25 cellular contexts compared by ENCODE assay signal in the genomic region with DNA sequence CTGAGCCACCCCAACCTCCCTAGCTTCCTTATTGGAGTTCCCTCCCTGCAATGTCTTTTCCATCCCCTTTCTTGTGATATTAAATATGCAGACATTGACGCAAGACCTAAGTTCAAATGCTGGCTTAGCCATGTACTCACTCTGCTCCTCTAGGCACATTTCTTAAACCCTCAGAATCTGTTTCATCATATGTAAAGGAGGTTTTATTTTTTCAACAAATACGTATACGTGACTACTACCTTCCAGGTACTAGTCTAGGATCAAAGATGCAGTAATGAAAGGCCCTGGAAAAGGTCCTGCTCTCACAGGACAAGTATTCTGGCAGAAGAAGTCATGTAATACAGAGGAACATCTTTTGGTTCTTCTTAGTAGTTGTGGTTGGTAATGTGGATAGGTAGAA.
"Had no signal": no experiment of that assay in that cellular context is flagged by ENCODE, and none has a peak within 500 bp of the region (broad histone marks: within the 10 kb centered on the region; RNA-seq: fewer than 3 reads in every experiment).

No MANE protein-coding gene starts in this region.

- H3K4me3 ChIP-seq: ascending aorta, breast epithelium, cardiac muscle cell, colonic mucosa had no signal

- H3K4me3 Mint-ChIP-seq: activated CD4-positive, alpha-beta memory T cell treated with anti-CD3 and anti-CD28 coated beads, Interleukin-2, amount 10 ng/mL, durations not matched to agents 7 days and 5 days; activated CD4-positive, alpha-beta T cell treated with anti-CD3 and anti-CD28 coated beads for 36 hours; activated CD4-positive, alpha-beta T cell treated with anti-CD3 and anti-CD28 coated beads, Interleukin-2, amount 10 ng/mL, durations not matched to agents 7 days and 5 days; activated naive CD4-positive, alpha-beta T cell treated with anti-CD3 and anti-CD28 coated beads, Interleukin-2, amount 10 ng/mL, durations not matched to agents 7 days and 5 days; activated naive CD8-positive, alpha-beta T cell treated with anti-CD3 and anti-CD28 coated beads, Interleukin-2, amount 10 ng/mL, durations not matched to agents 7 days and 5 days; activated T-cell treated with anti-CD3 and anti-CD28 coated beads, Interleukin-2, amount 50 U/mL, for 24 hours; activated T-cell treated with anti-CD3 and anti-CD28 coated beads, Interleukin-2, amount 50 U/mL, for 72 hours; brain had no signal

- H3K27me3 Mint-ChIP-seq: activated CD4-positive, alpha-beta memory T cell treated with anti-CD3 and anti-CD28 coated beads, Interleukin-2, amount 10 ng/mL, durations not matched to agents 7 days and 5 days; activated CD4-positive, alpha-beta T cell treated with anti-CD3 and anti-CD28 coated beads for 36 hours; activated T-cell treated with anti-CD3 and anti-CD28 coated beads, Interleukin-2, amount 50 U/mL, for 24 hours; brain had no signal

- H3K36me3 Mint-ChIP-seq: activated naive CD4-positive, alpha-beta T cell treated with anti-CD3 and anti-CD28 coated beads, Interleukin-2, amount 10 ng/mL, durations not matched to agents 7 days and 5 days; activated naive CD4-positive, alpha-beta T cell treated with anti-CD3 and anti-CD28 coated beads, Interleukin-2, amount 50 U/mL, for 72 hours; activated naive CD8-positive, alpha-beta T cell treated with anti-CD3 and anti-CD28 coated beads, Interleukin-2, amount 10 ng/mL, durations not matched to agents 7 days and 5 days had no signal

- H3K9me3 Mint-ChIP-seq: activated CD4-positive, alpha-beta memory T cell treated with anti-CD3 and anti-CD28 coated beads, Interleukin-2, amount 10 ng/mL, durations not matched to agents 7 days and 5 days; activated CD4-positive, alpha-beta T cell treated with anti-CD3 and anti-CD28 coated beads, Interleukin-2, amount 10 ng/mL, durations not matched to agents 7 days and 5 days; activated naive CD4-positive, alpha-beta T cell treated with anti-CD3 and anti-CD28 coated beads, Interleukin-2, amount 10 ng/mL, durations not matched to agents 7 days and 5 days; activated naive CD4-positive, alpha-beta T cell treated with anti-CD3 and anti-CD28 coated beads, Interleukin-2, amount 50 U/mL, for 72 hours; activated naive CD8-positive, alpha-beta T cell treated with anti-CD3 and anti-CD28 coated beads, Interleukin-2, amount 10 ng/mL, durations not matched to agents 7 days and 5 days; activated T-cell treated with anti-CD3 and anti-CD28 coated beads, Interleukin-2, amount 50 U/mL, for 24 hours; activated T-cell treated with anti-CD3 and anti-CD28 coated beads, Interleukin-2, amount 50 U/mL, for 72 hours had no signal

- H3K36me3 ChIP-seq: ascending aorta, breast epithelium, colonic mucosa had no signal

- H3K27ac Mint-ChIP-seq: activated CD4-positive, alpha-beta memory T cell treated with anti-CD3 and anti-CD28 coated beads, Interleukin-2, amount 10 ng/mL, durations not matched to agents 7 days and 5 days; activated CD4-positive, alpha-beta T cell treated with anti-CD3 and anti-CD28 coated beads for 36 hours; activated CD4-positive, alpha-beta T cell treated with anti-CD3 and anti-CD28 coated beads, Interleukin-2, amount 10 ng/mL, durations not matched to agents 7 days and 5 days; activated naive CD4-positive, alpha-beta T cell treated with anti-CD3 and anti-CD28 coated beads, Interleukin-2, amount 10 ng/mL, durations not matched to agents 7 days and 5 days; activated naive CD4-positive, alpha-beta T cell treated with anti-CD3 and anti-CD28 coated beads, Interleukin-2, amount 50 U/mL, for 72 hours; activated naive CD8-positive, alpha-beta T cell treated with anti-CD3 and anti-CD28 coated beads, Interleukin-2, amount 10 ng/mL, durations not matched to agents 7 days and 5 days; activated T-cell treated with anti-CD3 and anti-CD28 coated beads, Interleukin-2, amount 50 U/mL, for 24 hours; activated T-cell treated with anti-CD3 and anti-CD28 coated beads, Interleukin-2, amount 50 U/mL, for 72 hours; brain had no signal

- H3K27ac ChIP-seq: ascending aorta, breast epithelium, cardiac muscle cell, colonic mucosa had no signal

- DNase-seq: activated CD4-positive, alpha-beta memory T cell treated with anti-CD3 and anti-CD28 coated beads, Interleukin-2, amount 10 ng/mL, durations not matched to agents 7 days and 5 days; activated CD4-positive, alpha-beta T cell treated with anti-CD3 and anti-CD28 coated beads for 36 hours; activated CD4-positive, alpha-beta T cell treated with anti-CD3 and anti-CD28 coated beads, Interleukin-2, amount 10 ng/mL, durations not matched to agents 7 days and 5 days; activated CD4-positive, alpha-beta T cell treated with anti-CD3 and anti-CD28 coated beads, Interleukin-2, amount 50 U/mL, for 4 hours; activated CD4-positive, CD25-positive, alpha-beta regulatory T cell; activated CD4-positive, CD25-positive, alpha-beta regulatory T cell treated with anti-CD3 and anti-CD28 coated beads, Interleukin-2, amount 50 U/mL, for 72 hours; activated CD8-positive, alpha-beta memory T cell treated with anti-CD3 and anti-CD28 coated beads, Interleukin-2, amount 50 U/mL, for 48 hours; activated gamma-delta T cell; activated naive CD4-positive, alpha-beta T cell; activated naive CD4-positive, alpha-beta T cell treated with anti-CD3 and anti-CD28 coated beads, Interleukin-2, amount 10 ng/mL, durations not matched to agents 7 days and 5 days; activated naive CD8-positive, alpha-beta T cell treated with anti-CD3 and anti-CD28 coated beads, Interleukin-2, amount 10 ng/mL, durations not matched to agents 7 days and 5 days; activated T-cell treated with anti-CD3 and anti-CD28 coated beads for 4 hours; activated T-cell treated with anti-CD3 and anti-CD28 coated beads, Interleukin-2, amount 50 U/mL, for 24 hours; activated T-cell treated with anti-CD3 and anti-CD28 coated beads, Interleukin-2, amount 50 U/mL, for 72 hours; central memory CD4-positive, alpha-beta T cell; cerebellar nuclear complex; colonic mucosa; effector CD8-positive, alpha-beta T cell; foreskin fibroblast; T-helper 2 cell had no signal

- H3K9me3 ChIP-seq: ascending aorta, breast epithelium, colonic mucosa had no signal

- H3K27me3 ChIP-seq: ascending aorta, breast epithelium, cardiac muscle cell, colonic mucosa had no signal

- H3K4me1 ChIP-seq: ascending aorta, breast epithelium, colonic mucosa had no signal
